In genomic region chr9:70058569-70059161, GRCh38 we compare ENCODE assay signal across 21 cellular contexts. TPM values are rescaled to one million over a fixed set of nuclear protein-coding genes. Genes with fewer than 3 reads are reported as not detected.
"Had no signal": no experiment of that assay in that cellular context is flagged by ENCODE, and none has a peak within 500 bp of the region (broad histone marks: within the 10 kb centered on the region; RNA-seq: fewer than 3 reads in every experiment).

No MANE protein-coding gene starts in this region.

- H3K27me3 ChIP-seq: adrenal gland, heart left ventricle, pancreas, SJSA1, suprapubic skin, upper lobe of left lung had no signal

- H3K4me3 Mint-ChIP-seq: activated naive CD4-positive, alpha-beta T cell treated with anti-CD3 and anti-CD28 coated beads, Interleukin-2, amount 50 U/mL, for 24 hours; activated T-cell treated with anti-CD3 and anti-CD28 coated beads, Interleukin-2, amount 50 U/mL, for 72 hours; endodermal cell; naive thymus-derived CD4-positive, alpha-beta T cell; T-helper 1 cell treated with Interleukin-12 subunit alpha and Interleukin-12 subunit beta and Interleukin-4 antibody, amounts not matched to agents 30 μg/mL and 1 μg/mL, for 36 hours had no signal

- H3K36me3 ChIP-seq: adrenal gland, heart left ventricle, pancreas, SJSA1, suprapubic skin, upper lobe of left lung had no signal

- H3K4me3 ChIP-seq: adrenal gland, dorsolateral prefrontal cortex, heart left ventricle, mucosa of descending colon, pancreas, SJSA1, suprapubic skin, upper lobe of left lung had no signal

- H3K9me3 Mint-ChIP-seq: activated naive CD4-positive, alpha-beta T cell treated with anti-CD3 and anti-CD28 coated beads, Interleukin-2, amount 50 U/mL, for 24 hours; activated T-cell treated with anti-CD3 and anti-CD28 coated beads, Interleukin-2, amount 50 U/mL, for 72 hours; T-helper 1 cell treated with Interleukin-12 subunit alpha and Interleukin-12 subunit beta and Interleukin-4 antibody, amounts not matched to agents 30 μg/mL and 1 μg/mL, for 36 hours had no signal

- H3K4me1 Mint-ChIP-seq: activated naive CD4-positive, alpha-beta T cell treated with anti-CD3 and anti-CD28 coated beads, Interleukin-2, amount 50 U/mL, for 24 hours; naive thymus-derived CD4-positive, alpha-beta T cell had no signal

- H3K36me3 Mint-ChIP-seq: activated naive CD4-positive, alpha-beta T cell treated with anti-CD3 and anti-CD28 coated beads, Interleukin-2, amount 50 U/mL, for 24 hours; naive thymus-derived CD4-positive, alpha-beta T cell had no signal

- FAIRE-seq: frontal cortex, kidney, pancreas had no signal

- H3K4me1 ChIP-seq: SJSA1 had no signal

- H3K27ac ChIP-seq: adrenal gland, dorsolateral prefrontal cortex, pancreas, SJSA1, suprapubic skin had no signal

- H3K9me3 ChIP-seq: adrenal gland, heart left ventricle, mucosa of descending colon, pancreas, SJSA1, suprapubic skin, upper lobe of left lung had no signal

- H3K27ac Mint-ChIP-seq: activated naive CD4-positive, alpha-beta T cell treated with anti-CD3 and anti-CD28 coated beads, Interleukin-2, amount 50 U/mL, for 24 hours; activated T-cell treated with anti-CD3 and anti-CD28 coated beads, Interleukin-2, amount 50 U/mL, for 72 hours; endodermal cell; naive thymus-derived CD4-positive, alpha-beta T cell; T-helper 1 cell treated with Interleukin-12 subunit alpha and Interleukin-12 subunit beta and Interleukin-4 antibody, amounts not matched to agents 30 μg/mL and 1 μg/mL, for 36 hours had no signal

- ATAC-seq: activated T-cell treated with anti-CD3 and anti-CD28 coated beads, Interleukin-2, amount 50 U/mL, for 72 hours; mucosa of descending colon; naive thymus-derived CD4-positive, alpha-beta T cell; pancreas had no signal

- DNase-seq: activated CD4-positive, CD25-positive, alpha-beta regulatory T cell treated with anti-CD3 and anti-CD28 coated beads, Interleukin-2, amount 50 U/mL, for 72 hours; activated effector memory CD4-positive, alpha-beta T cell treated with anti-CD3 and anti-CD28 coated beads, Interleukin-2, amount 50 U/mL, for 16 hours; activated T-cell treated with anti-CD3 and anti-CD28 coated beads, Interleukin-2, amount 50 U/mL, for 72 hours; adrenal gland; dorsolateral prefrontal cortex; endodermal cell; heart left ventricle; kidney; mesenchymal stem cell; mucosa of descending colon; naive thymus-derived CD4-positive, alpha-beta T cell; pancreas; stimulated activated CD4-positive, alpha-beta T cell treated with anti-CD3 and anti-CD28 coated beads, Interleukin-2, amount 100 ng/mL, for 24 hours; stimulated activated naive CD4-positive, alpha-beta T cell treated with Interleukin-2 at 50 U/mL for 16 hours; upper lobe of left lung had no signal

RNA-seq across cellular contexts. Expression of gene MAMDC2, which starts 15.0 kb away (rescaled TPM):
- total RNA-seq: activated CD8-positive, alpha-beta memory T cell treated with anti-CD3 and anti-CD28 coated beads for 36 hours; activated T-cell treated with anti-CD3 and anti-CD28 coated beads, Interleukin-2, amount 50 U/mL, for 72 hours; SJSA1 had no signal
